ENCODE assay signal across 9 cellular contexts in genomic region chr3:72492240-72492639, GRCh38. TPM values are rescaled to one million over a fixed set of nuclear protein-coding genes. Genes with fewer than 3 reads are reported as not detected.
DNase-seq lines count a peak whose midpoint lies in the region; ATAC-seq and TF ChIP-seq lines count a peak whose summit lies in the region.
"Had no signal": no experiment of that assay in that cellular context is flagged by ENCODE, and none has a peak within 500 bp of the region (broad histone marks: within the 10 kb centered on the region; RNA-seq: fewer than 3 reads in every experiment).

No MANE protein-coding gene starts in this region.

- H3K27me3 ChIP-seq in lung (ENCODE audit: control insufficient read depth, insufficient read depth), result no peaks in the 10 kb centered on the region

- 82 to 90% methylated on average over 2 of the region's 2 CpGs for WGBS in lung, 2 donors

- H3K36me3 ChIP-seq in lung (ENCODE audit: control insufficient read depth in 2 of 2, insufficient read depth in 2 of 2, low read length in 2 of 2), result no peaks in the 10 kb centered on the region

- ATAC-seq in lung (ENCODE audit: insufficient read depth, low FRiP score) (no peak), GM19023 (IDR thresholded peaks at IDR 0.05; ENCODE audit: unreplicated experiment) (no peak)
- ATAC-seq: Panc1 had no signal

- no peak overlapping the region for H3K27ac ChIP-seq in lung (ENCODE audit: low read depth in 1 of 2, low read length in 1 of 2)

- peaks cover under 1 to 8% of the 10 kb centered on the region in 2 donors for H3K4me1 ChIP-seq in lung (ENCODE audit: control insufficient read depth in 2 of 2, insufficient read depth in 2 of 2, low read length in 2 of 2)

- H3K4me3 ChIP-seq in lung, result no peak overlapping the region

- peak; percentile 94 for DNase-seq in LHCN-M2 (ENCODE audit: low read depth)
- DNase-seq in ecto neural progenitor cell (ENCODE audit: low spot score), result peak; percentile 53
- DNase-seq in lung (ENCODE audit: low spot score), result peak; percentile 51
- DNase-seq in NAMALWA (ENCODE audit: low spot score), result no peak
- DNase-seq in DMS153 (lab: John Stamatoyannopoulos, UW), result no peak
- no peak for DNase-seq in NOMO-1 treated with DMSO at 0.1 percent for 48 hours (lab: John Stamatoyannopoulos, UW; ENCODE audit: unreplicated experiment)
- DNase-seq: Kasumi-1 had no signal

- peaks cover 0 to 2% of the 10 kb centered on the region in 2 donors for H3K9me3 ChIP-seq in lung (ENCODE audit: control insufficient read depth in 2 of 2, insufficient read depth in 1 of 2, low read length in 1 of 2)

- no peak for TF ChIP-seq CTCF in lung (IDR thresholded peaks at IDR 0.05; ENCODE audit: control extremely low read depth, extremely low read depth)

RNA-seq across cellular contexts. Expression of gene RYBP, which starts 45.8 kb away (rescaled TPM):
- total RNA-seq in LHCN-M2 (2014; rRNA removed), result 6.6 and 6.8 TPM in 2 replicates
- polyA plus RNA-seq in LHCN-M2 (2012), result 5.6 TPM
- 10 to 100 TPM; 16.5 to 38.6 TPM for total RNA-seq in lung
- polyA plus RNA-seq in lung, result 10 to 100 TPM in 1 of 2 donors, 1 to 10 TPM in 1; 9.6 to 11.7 TPM

Comparison
In these comparisons a context has a peak if more than half of its experiments do, and no peak if none do; other contexts are left out.
1. DNase-seq: peak in LHCN-M2 (single experiment), ecto neural progenitor cell (single experiment) and lung (single experiment); none in NAMALWA (single experiment), DMS153 (single experiment) and NOMO-1 treated with DMSO at 0.1 percent for 48 hours (single experiment).